In genomic region chr17:51230306-51230705, GRCh38 we compare ENCODE assay signal across 21 cellular contexts. TPM values are rescaled to one million over a fixed set of nuclear protein-coding genes. Genes with fewer than 3 reads are reported as not detected.
DNase-seq lines count a peak whose midpoint lies in the region; ATAC-seq, FAIRE-seq and TF ChIP-seq lines count a peak whose summit lies in the region.
"Had no signal": no experiment of that assay in that cellular context is flagged by ENCODE, and none has a peak within 500 bp of the region (broad histone marks: within the 10 kb centered on the region; RNA-seq: fewer than 3 reads in every experiment).

No MANE protein-coding gene starts in this region.

- TF ChIP-seq POLR2A in A549 (IDR thresholded peaks at IDR 0.05; ENCODE audit: low read length) (no peak), GM18505 (IDR thresholded peaks at IDR 0.05; ENCODE audit: borderline replicate concordance, extremely low read depth, insufficient read depth, insufficient read length) (no peak), H54 (IDR thresholded peaks at IDR 0.05; ENCODE audit: low read depth, low read length) (no peak)

- H3K4me1 ChIP-seq in A549: 0 out of 3 replicates have a peak, but pooled peaks cover 3% of the 10 kb centered on the region
- H3K4me1 ChIP-seq in Karpas-422 (ENCODE audit: low read length): peaks cover 44% of the 10 kb centered on the region
- no peaks in the 10 kb centered on the region for H3K4me1 ChIP-seq in endodermal cell (ENCODE audit: control insufficient read depth, insufficient read depth, low read length)
- H3K4me1 ChIP-seq: HAP-1, prostate gland had no signal

- H2AFZ ChIP-seq in Karpas-422 (ENCODE audit: low read length): no peak overlapping the region

- TF ChIP-seq EP300 in A549 (IDR thresholded peaks at IDR 0.05): no peak

- H3K4me3 ChIP-seq in A549: no peak overlapping the region
- peak overlapping the region; percentile 6; the same call in 1 of the 2 replicates for H3K4me3 ChIP-seq in Karpas-422 (ENCODE audit: low read length)
- H3K4me3 ChIP-seq in endodermal cell (ENCODE audit: low read length): no peak overlapping the region
- H3K4me3 ChIP-seq: HAP-1, prostate gland, spleen had no signal

- H3K4me1 Mint-ChIP-seq in endodermal cell: peaks cover 13% of the 10 kb centered on the region

- H3K27ac ChIP-seq in A549 (no peak overlapping the region), Karpas-422 (ENCODE audit: low read length) (peak overlapping the region; percentile 81), endodermal cell (ENCODE audit: low read depth, low read length) (no peak overlapping the region)
- H3K27ac ChIP-seq: prostate gland, spleen had no signal

- H3K36me3 Mint-ChIP-seq in endodermal cell (ENCODE audit: low read depth): peaks cover 16% of the 10 kb centered on the region

- H3K79me2 ChIP-seq in Karpas-422 (ENCODE audit: low read length): peaks cover 93% of the 10 kb centered on the region

- H3K9me3 Mint-ChIP-seq in endodermal cell: no peaks in the 10 kb centered on the region
- H3K9me3 Mint-ChIP-seq: activated naive CD8-positive, alpha-beta T cell treated with anti-CD3 and anti-CD28 coated beads, Interleukin-2, amount 10 ng/mL, durations not matched to agents 7 days and 5 days had no signal

- peaks cover 6% of the 10 kb centered on the region; the same call in 1 of the 2 replicates for H3K36me3 ChIP-seq in Karpas-422 (ENCODE audit: insufficient read depth, low read length)
- H3K36me3 ChIP-seq in endodermal cell (ENCODE audit: control insufficient read depth, insufficient read depth, low read length): peaks cover 3% of the 10 kb centered on the region
- H3K36me3 ChIP-seq: HAP-1, prostate gland had no signal

- FAIRE-seq in A549 (lab: Jason Lieb, UNC) (no peak), H54 (lab: Jason Lieb, UNC) (no peak)
- FAIRE-seq: frontal cortex had no signal

- no peaks in the 10 kb centered on the region for H3K9me2 ChIP-seq in Karpas-422 (replicated peaks; ENCODE audit: insufficient read depth, low read length)

- DNase-seq in A549 (ENCODE audit: low read depth in 1 of 2, low spot score in 1 of 2): no peak
- peak; percentile 79 for DNase-seq in Karpas-422
- peak; percentile 51 for DNase-seq in endodermal cell
- no peak for DNase-seq in H54 (ENCODE audit: insufficient read length, low spot score)
- no peak for DNase-seq in left lobe of liver (ENCODE audit: low spot score)
- DNase-seq in NCI-H524 (lab: John Stamatoyannopoulos, UW): no peak
- DNase-seq: activated CD4-positive, alpha-beta T cell treated with anti-CD3 and anti-CD28 coated beads for 4 hours; activated naive CD8-positive, alpha-beta T cell treated with anti-CD3 and anti-CD28 coated beads, Interleukin-2, amount 10 ng/mL, durations not matched to agents 7 days and 5 days; caudate nucleus; GDM1; NCI-H1092; NCI-H2171 treated with DMSO at 0.1 percent for 48 hours; Right ventricle myocardium superior; spleen; stimulated activated naive CD8-positive, alpha-beta T cell treated with anti-CD3 and anti-CD28 coated beads, Interleukin-15, Interleukin-2, amounts not matched to agents 100 U/mL and 50 U/mL, for 24 hours; T1000 had no signal

- no peak overlapping the region for H3K4me3 Mint-ChIP-seq in endodermal cell
- H3K4me3 Mint-ChIP-seq: activated naive CD8-positive, alpha-beta T cell treated with anti-CD3 and anti-CD28 coated beads, Interleukin-2, amount 10 ng/mL, durations not matched to agents 7 days and 5 days had no signal

- ATAC-seq in A549 (peak; percentile 39 to 42; a peak in 5 of 6 replicates), GM18505 (IDR thresholded peaks at IDR 0.05; ENCODE audit: unreplicated experiment) (peak; percentile 65), left lobe of liver (no peak), HG02840 (IDR thresholded peaks at IDR 0.05; ENCODE audit: low FRiP score, unreplicated experiment) (no peak)
- ATAC-seq: stimulated activated naive CD8-positive, alpha-beta T cell treated with anti-CD3 and anti-CD28 coated beads, Interleukin-15, Interleukin-2, amounts not matched to agents 100 U/mL and 50 U/mL, for 24 hours had no signal

- TF ChIP-seq RAD21 in A549 (conservative IDR thresholded peaks at IDR 0.05 in 1 of 2, IDR thresholded peaks at IDR 0.05 in 1 of 2): no peak

- POLR2A ChIA-PET in A549 (lab: Yijun Ruan, JAX): no interaction called here

- H3K9ac ChIP-seq in Karpas-422 (ENCODE audit: low read length) (peak overlapping the region; percentile 33), endodermal cell (ENCODE audit: extremely low read depth, low read length, poor library complexity, severe bottlenecking) (no peak overlapping the region)

- H3K27me3 Mint-ChIP-seq in endodermal cell (ENCODE audit: insufficient read depth): no peaks in the 10 kb centered on the region
- H3K27me3 Mint-ChIP-seq: activated naive CD8-positive, alpha-beta T cell treated with anti-CD3 and anti-CD28 coated beads, Interleukin-2, amount 10 ng/mL, durations not matched to agents 7 days and 5 days had no signal

- H3K27me3 ChIP-seq in Karpas-422 (ENCODE audit: low read length): no peaks in the 10 kb centered on the region
- no peaks in the 10 kb centered on the region for H3K27me3 ChIP-seq in endodermal cell (ENCODE audit: control insufficient read depth, insufficient read depth, low read length, poor library complexity, severe bottlenecking)
- H3K27me3 ChIP-seq: spleen had no signal

- no peaks in the 10 kb centered on the region for H3K9me3 ChIP-seq in A549
- no peaks in the 10 kb centered on the region for H3K9me3 ChIP-seq in Karpas-422 (ENCODE audit: low read length)
- no peaks in the 10 kb centered on the region for H3K9me3 ChIP-seq in endodermal cell (ENCODE audit: control insufficient read depth, low read length)
- H3K9me3 ChIP-seq: HAP-1, prostate gland, spleen had no signal

- H3K27ac Mint-ChIP-seq in endodermal cell: peak overlapping the region; percentile 57
- H3K27ac Mint-ChIP-seq: activated naive CD8-positive, alpha-beta T cell treated with anti-CD3 and anti-CD28 coated beads, Interleukin-2, amount 10 ng/mL, durations not matched to agents 7 days and 5 days had no signal

- TF ChIP-seq CTCF in A549 (IDR thresholded peaks at IDR 0.05) (no peak), endodermal cell (conservative IDR thresholded peaks at IDR 0.05) (no peak)

- 84% methylated on average over 4 of the region's 4 CpGs for WGBS in A549 (ENCODE audit: missing lambda C conversion rate)
- 82 to 92% methylated on average over 3 to 4 of the region's 4 CpGs for WGBS in endodermal cell (ENCODE audit: insufficient coverage in 1 of 2, insufficient read length in 1 of 2), 2 experiments

- CTCF ChIA-PET in A549 (lab: Yijun Ruan, JAX): interaction anchor here (1.1 kb wide), 1 partner anchor 60 kb away, joined by 3 read pairs; no protein-coding TSS in a partner anchor

- no peak overlapping the region for H3K4me2 ChIP-seq in A549
- peak overlapping the region; percentile 56 for H3K4me2 ChIP-seq in Karpas-422 (ENCODE audit: low read depth, low read length, poor library complexity, severe bottlenecking)

- no peaks in the 10 kb centered on the region for H4K20me1 ChIP-seq in Karpas-422 (ENCODE audit: insufficient read depth, low read depth, low read length)

TF ChIP-seq in A549, 52 proteins besides CTCF, POLR2A, EP300 and RAD21 (continues in another document):
- TF ChIP-seq HOXA7 (CRISPR knock-in tag; IDR thresholded peaks at IDR 0.05) (no peak), FOXS1 (CRISPR knock-in tag; IDR thresholded peaks at IDR 0.05) (no peak), TP53 (CRISPR knock-in tag; IDR thresholded peaks at IDR 0.05) (no peak), REST (IDR thresholded peaks at IDR 0.05) (no peak)

RNA-seq across cellular contexts. Expression of gene MBTD1, which starts 29.5 kb away (rescaled TPM):
- 12.1 and 13.4 TPM in 2 replicates for polyA plus RNA-seq in A549 (2011; rRNA removed)
- polyA plus RNA-seq in A549 (2012; cell fraction: cytosol; rRNA removed): 2.3 and 2.6 TPM in 2 replicates
- 2.9 and 5.9 TPM in 2 replicates for polyA plus RNA-seq in A549 (2012; cell fraction: nucleus; rRNA removed)
- 7.5 to 8.4 TPM (median 8.1 TPM) in 3 replicates for polyA plus RNA-seq in A549 (2017; fragmentation: RNase III; extraction: RNeasy Plus Mini Kit Qiagen cat#74134 plus additional on column Dnase treatment)
- polyA minus RNA-seq in A549 (2011; rRNA and poly(A)+ RNA removed): 7.0 and 9.1 TPM in 2 replicates
- 28.5 and 41.3 TPM in 2 replicates for total RNA-seq in Karpas-422 (2014; rRNA removed; shearing (Covaris generic); ENCODE audit: low replicate concordance)
- 10 to 100 TPM; 33.6 to 37.7 TPM for total RNA-seq in endodermal cell
- polyA plus RNA-seq in endodermal cell (2013, experiment 1 of 2): 38.5 TPM
- 36.3 TPM for polyA plus RNA-seq in endodermal cell (2013, experiment 2 of 2)
- total RNA-seq in left lobe of liver: 9.5 TPM

RNA-seq across cellular contexts. Expression of gene UTP18, which starts 30.0 kb away (rescaled TPM):
- 61.9 and 96.7 TPM in 2 replicates for polyA plus RNA-seq in A549 (2011; rRNA removed)
- polyA plus RNA-seq in A549 (2012; cell fraction: cytosol; rRNA removed): 24.2 and 28.7 TPM in 2 replicates
- 17.1 and 25.4 TPM in 2 replicates for polyA plus RNA-seq in A549 (2012; cell fraction: nucleus; rRNA removed)
- 72.7 to 79.1 TPM (median 77.6 TPM) in 3 replicates for polyA plus RNA-seq in A549 (2017; fragmentation: RNase III; extraction: RNeasy Plus Mini Kit Qiagen cat#74134 plus additional on column Dnase treatment)
- polyA minus RNA-seq in A549 (2011; rRNA and poly(A)+ RNA removed): 11.2 and 12.1 TPM in 2 replicates
- 33.7 and 50.8 TPM in 2 replicates for total RNA-seq in Karpas-422 (2014; rRNA removed; shearing (Covaris generic); ENCODE audit: low replicate concordance)
- total RNA-seq in endodermal cell: 10 to 100 TPM; 52.3 to 68.7 TPM
- 51.1 TPM for polyA plus RNA-seq in endodermal cell (2013, experiment 1 of 2)
- polyA plus RNA-seq in endodermal cell (2013, experiment 2 of 2): 51.6 TPM
- 10.0 TPM for total RNA-seq in left lobe of liver

Comparison
In these comparisons a context has a peak if more than half of its experiments do, and no peak if none do; other contexts are left out.
1. ATAC-seq: peak in A549 (2 of 2) and GM18505 (single experiment); none in left lobe of liver (single experiment) and HG02840 (single experiment).
2. DNase-seq: peak in Karpas-422 (single experiment) and endodermal cell (single experiment); none in A549 (0 of 2), H54 (single experiment), left lobe of liver (single experiment) and NCI-H524 (0 of 2).